In genomic region chr18:23106575-23106974, GRCh38 we compare ENCODE assay signal across 9 cellular contexts. TPM values are rescaled to one million over a fixed set of nuclear protein-coding genes. Genes with fewer than 3 reads are reported as not detected.
A peak's percentile ranks its signal among the peaks of the same experiment; 100 is the strongest.
DNase-seq lines count a peak whose midpoint lies in the region; ATAC-seq and TF ChIP-seq lines count a peak whose summit lies in the region.
"Had no signal": no experiment of that assay in that cellular context is flagged by ENCODE, and none has a peak within 500 bp of the region (broad histone marks: within the 10 kb centered on the region; RNA-seq: fewer than 3 reads in every experiment).

No MANE protein-coding gene starts in this region.

- H3K9ac ChIP-seq in PC-3 (ENCODE audit: low read length): peak overlapping the region; percentile 88

- H3K4me1 ChIP-seq in PC-3 (ENCODE audit: insufficient read depth, low read length): peaks cover 57% of the 10 kb centered on the region

- POLR2A ChIA-PET in PC-3 (lab: Charles Lee; ENCODE audit: unreplicated experiment): interaction anchor here (0.6 kb wide), 1 partner anchor 25 kb away, joined by 3 read pairs; no protein-coding TSS in a partner anchor

- TF ChIP-seq CTCF in PC-3 (conservative IDR thresholded peaks at IDR 0.05; ENCODE audit: low read depth, low read length) (no peak), osteocyte (IDR thresholded peaks at IDR 0.05) (no peak)

- peak overlapping the region; percentile 1 for H3K27ac Mint-ChIP-seq in dendritic cell treated with granulocyte-macrophage colony-stimulating factor and Interleukin-4, amounts not matched to agents 40 ng/mL and 50 ng/mL, for 4 days
- peak overlapping the region; percentile 95 for H3K27ac Mint-ChIP-seq in osteocyte (ENCODE audit: unreplicated experiment)

- H3K9me3 Mint-ChIP-seq in dendritic cell treated with granulocyte-macrophage colony-stimulating factor and Interleukin-4, amounts not matched to agents 40 ng/mL and 50 ng/mL, for 4 days: peaks cover 16% of the 10 kb centered on the region
- no peaks in the 10 kb centered on the region for H3K9me3 Mint-ChIP-seq in osteocyte (ENCODE audit: unreplicated experiment)

- H3K27me3 ChIP-seq in PC-3 (ENCODE audit: low read length): no peaks in the 10 kb centered on the region

- peak; percentile 98 for DNase-seq in EL
- DNase-seq in PC-3: peak; percentile 98
- DNase-seq in osteocyte (ENCODE audit: extremely low spot score, unreplicated experiment): peak; percentile 86
- DNase-seq in activated effector memory CD4-positive, alpha-beta T cell treated with Interleukin-2 at 50 U/mL for 16 hours: no peak
- DNase-seq in NCI-H2081 (lab: John Stamatoyannopoulos, UW): no peak
- DNase-seq: NCI-H446 treated with DMSO at 0.1 percent for 48 hours had no signal

- H3K4me3 ChIP-seq in PC-3 (ENCODE audit: low read length): peak overlapping the region; percentile 35; the same call in 1 of the 2 replicates

- H3K36me3 Mint-ChIP-seq in dendritic cell treated with granulocyte-macrophage colony-stimulating factor and Interleukin-4, amounts not matched to agents 40 ng/mL and 50 ng/mL, for 4 days (ENCODE audit: low read depth): no peaks in the 10 kb centered on the region
- no peaks in the 10 kb centered on the region for H3K36me3 Mint-ChIP-seq in osteocyte (ENCODE audit: unreplicated experiment)

- peak overlapping the region; percentile 76 for H3K4me2 ChIP-seq in PC-3 (ENCODE audit: low read length)

- peak overlapping the region; percentile 99 for H3K27ac ChIP-seq in PC-3 (ENCODE audit: low read length)

- H2AFZ ChIP-seq in PC-3 (ENCODE audit: low read length): no peak overlapping the region

- CTCF ChIA-PET in PC-3 (lab: Charles Lee): interaction anchor here (1.1 kb wide), 1 partner anchor 25 kb away, joined by 3 read pairs; no protein-coding TSS in a partner anchor

- peaks cover 27% of the 10 kb centered on the region for H3K4me1 Mint-ChIP-seq in dendritic cell treated with granulocyte-macrophage colony-stimulating factor and Interleukin-4, amounts not matched to agents 40 ng/mL and 50 ng/mL, for 4 days (ENCODE audit: low read depth)
- peaks cover 45% of the 10 kb centered on the region for H3K4me1 Mint-ChIP-seq in osteocyte (ENCODE audit: unreplicated experiment)

- H3K79me2 ChIP-seq in PC-3 (ENCODE audit: low read length): no peaks in the 10 kb centered on the region

- H3F3A ChIP-seq in PC-3 (ENCODE audit: low read length, unreplicated experiment): no peaks in the 10 kb centered on the region

- no peaks in the 10 kb centered on the region for H3K9me2 ChIP-seq in PC-3 (replicated peaks; ENCODE audit: low read length)

- H3K4me3 Mint-ChIP-seq in dendritic cell treated with granulocyte-macrophage colony-stimulating factor and Interleukin-4, amounts not matched to agents 40 ng/mL and 50 ng/mL, for 4 days: no peak overlapping the region
- H3K4me3 Mint-ChIP-seq in osteocyte (ENCODE audit: unreplicated experiment): peak overlapping the region; percentile 18

- H4K20me1 ChIP-seq in PC-3 (ENCODE audit: low read length): no peaks in the 10 kb centered on the region

- BruUV-seq in PC-3 (replicated peaks; lab: Mats Ljungman, UMichigan): no TSS peak

- H3K27me3 Mint-ChIP-seq in dendritic cell treated with granulocyte-macrophage colony-stimulating factor and Interleukin-4, amounts not matched to agents 40 ng/mL and 50 ng/mL, for 4 days: peaks cover 14% of the 10 kb centered on the region
- H3K27me3 Mint-ChIP-seq in osteocyte (ENCODE audit: unreplicated experiment): no peaks in the 10 kb centered on the region

- H3K36me3 ChIP-seq in PC-3 (ENCODE audit: low read depth, low read length): no peaks in the 10 kb centered on the region

- ATAC-seq in PC-3: peak; percentile 85
- ATAC-seq in HG03175 (IDR thresholded peaks at IDR 0.05; ENCODE audit: unreplicated experiment): no peak
- no peak for ATAC-seq in HG03280 (IDR thresholded peaks at IDR 0.05; ENCODE audit: unreplicated experiment)

- intact Hi-C loops in PC-3 (cut with micrococcal nuclease): no loop called here
- intact Hi-C loops in dendritic cell treated with granulocyte-macrophage colony-stimulating factor and Interleukin-4, amounts not matched to agents 40 ng/mL and 50 ng/mL, for 4 days (cut with micrococcal nuclease): no loop called here

- H3K9me3 ChIP-seq in PC-3 (ENCODE audit: low read length): no peaks in the 10 kb centered on the region

RNA-seq across cellular contexts. Expression of gene CABLES1, which starts 28.7 kb away (rescaled TPM):
- total RNA-seq in PC-3 (2014; rRNA removed): 18.6 and 20.5 TPM in 2 replicates
- 50.9 and 51.2 TPM in 2 replicates for total RNA-seq in osteocyte

Comparison
In these comparisons a context has a peak if more than half of its experiments do, and no peak if none do; other contexts are left out.
1. DNase-seq: peak in EL (single experiment), PC-3 (single experiment) and osteocyte (single experiment); none in activated effector memory CD4-positive, alpha-beta T cell treated with Interleukin-2 at 50 U/mL for 16 hours (single experiment) and NCI-H2081 (0 of 2).